In genomic region chr9:36764364-36765076, GRCh38 we compare ENCODE assay signal across 15 cellular contexts.
DNase-seq lines count a peak whose midpoint lies in the region; FAIRE-seq lines count a peak whose summit lies in the region.
"Had no signal": no experiment of that assay in that cellular context is flagged by ENCODE, and none has a peak within 500 bp of the region (broad histone marks: within the 10 kb centered on the region; RNA-seq: fewer than 3 reads in every experiment).

No MANE protein-coding gene starts in this region.

- DNase-seq in NCI-H1436 (lab: John Stamatoyannopoulos, UW): peak; percentile 73
- no peak for DNase-seq in NCI-H1436 treated with DMSO at 0.1 percent for 48 hours (lab: John Stamatoyannopoulos, UW)
- peak; percentile 15 for DNase-seq in NCI-H1417 treated with DMSO at 0.1 percent for 48 hours (lab: John Stamatoyannopoulos, UW)
- no peak for DNase-seq in NT2/D1 (ENCODE audit: low read depth, low spot score)
- no peak for DNase-seq in DMS 273 (lab: John Stamatoyannopoulos, UW; ENCODE audit: unreplicated experiment)
- no peak for DNase-seq in frontal cortex (ENCODE audit: low spot score in 2 of 2)
- DNase-seq in activated CD8-positive, alpha-beta memory T cell treated with anti-CD3 and anti-CD28 coated beads, Interleukin-2, amount 50 U/mL, for 4 hours: no peak
- DNase-seq: 8988T; activated CD4-positive, alpha-beta T cell treated with anti-CD3 and anti-CD28 coated beads for 48 hours; immature natural killer cell; midbrain; ovary; Peyer's patch had no signal

- H3K4me1 ChIP-seq in NT2/D1 (ENCODE audit: insufficient read depth, insufficient read length): peaks cover 10% of the 10 kb centered on the region
- H3K4me1 ChIP-seq in neuron (ENCODE audit: insufficient read depth, low read length): peaks cover 11% of the 10 kb centered on the region

- peak overlapping the region; percentile 73 for H3K9ac ChIP-seq in NT2/D1 (ENCODE audit: insufficient read length, low read depth)

- H3K36me3 ChIP-seq in NT2/D1 (ENCODE audit: insufficient read depth, insufficient read length, low read length) (no peaks in the 10 kb centered on the region), neuron (ENCODE audit: insufficient read depth, low read length) (no peaks in the 10 kb centered on the region)
- H3K36me3 ChIP-seq: ovary, Peyer's patch had no signal

- H3K4me3 ChIP-seq in NT2/D1 (ENCODE audit: insufficient read length, low read depth): peak overlapping the region; percentile 75
- H3K4me3 ChIP-seq in neuron (ENCODE audit: low read length): peak overlapping the region; percentile 65
- H3K4me3 ChIP-seq: ovary had no signal

- peaks cover 33% of the 10 kb centered on the region for H3K27me3 ChIP-seq in NT2/D1 (ENCODE audit: insufficient read depth, insufficient read length)
- no peaks in the 10 kb centered on the region for H3K27me3 ChIP-seq in neuron (ENCODE audit: insufficient read depth, low read length)
- H3K27me3 ChIP-seq: ovary had no signal

- no peak overlapping the region for H2AFZ ChIP-seq in neuron (ENCODE audit: low read depth, low read length)

- no peaks in the 10 kb centered on the region for H3K9me3 ChIP-seq in NT2/D1 (ENCODE audit: insufficient read depth, low read length)
- no peaks in the 10 kb centered on the region for H3K9me3 ChIP-seq in neuron (ENCODE audit: low read length)
- H3K9me3 ChIP-seq: ovary, Peyer's patch had no signal

- FAIRE-seq in frontal cortex (lab: Jason Lieb, UNC): no peak
- FAIRE-seq: D721Med had no signal

Comparison
In these comparisons a context has a peak if more than half of its experiments do, and no peak if none do; other contexts are left out.
1. DNase-seq: peak in NCI-H1436 (single experiment) and NCI-H1417 treated with DMSO at 0.1 percent for 48 hours (single experiment); none in NCI-H1436 treated with DMSO at 0.1 percent for 48 hours (single experiment), NT2/D1 (single experiment), DMS 273 (single experiment), frontal cortex (0 of 2) and activated CD8-positive, alpha-beta memory T cell treated with anti-CD3 and anti-CD28 coated beads, Interleukin-2, amount 50 U/mL, for 4 hours (single experiment).